14 cellular contexts compared by ENCODE assay signal in genomic region chr1:45566722-45567121, GRCh38. TPM values are rescaled to one million over a fixed set of nuclear protein-coding genes. Genes with fewer than 3 reads are reported as not detected.
A peak's percentile ranks its signal among the peaks of the same experiment; 100 is the strongest.
DNase-seq lines count a peak whose midpoint lies in the region; ATAC-seq and TF ChIP-seq lines count a peak whose summit lies in the region.
"Had no signal": no experiment of that assay in that cellular context is flagged by ENCODE, and none has a peak within 500 bp of the region (broad histone marks: within the 10 kb centered on the region; RNA-seq: fewer than 3 reads in every experiment).

No MANE protein-coding gene starts in this region.

- H3K36me3 ChIP-seq in GM23338 (ENCODE audit: insufficient read depth) (peaks cover 54% of the 10 kb centered on the region), hepatocyte (replicated peaks; ENCODE audit: insufficient read depth, low read depth) (no peaks in the 10 kb centered on the region), gastrocnemius medialis (peaks cover 0 to 49% of the 10 kb centered on the region in 2 donors), SK-N-SH (replicated peaks in 1 of 2; ENCODE audit: control insufficient read depth in 1 of 2, insufficient read depth in 2 of 2, low read length in 1 of 2) (peaks cover 36 to 54% of the 10 kb centered on the region in 2 experiments)

- H3K27me3 ChIP-seq in GM23338 (ENCODE audit: insufficient read depth) (no peaks in the 10 kb centered on the region), hepatocyte (no peaks in the 10 kb centered on the region), gastrocnemius medialis (no peaks in the 10 kb centered on the region), SK-N-SH (ENCODE audit: insufficient read depth) (no peaks in the 10 kb centered on the region)
- H3K27me3 ChIP-seq: brain microvascular endothelial cell had no signal

- H3K4me1 ChIP-seq in GM23338 (ENCODE audit: insufficient read depth) (peaks cover under 1% of the 10 kb centered on the region; the same call in 1 of the 2 replicates), hepatocyte (ENCODE audit: insufficient read depth) (no peaks in the 10 kb centered on the region), gastrocnemius medialis (peaks cover 0 to 5% of the 10 kb centered on the region in 2 donors), SK-N-SH (ENCODE audit: control insufficient read depth in 1 of 2, insufficient read depth in 2 of 2, low read depth in 1 of 2, low read length in 1 of 2) (peaks cover 0 to 5% of the 10 kb centered on the region in 2 experiments; a peak in 1 of 4 replicates)

- POLR2A ChIA-PET in SK-N-SH (lab: Yijun Ruan, JAX): interaction anchor here (1.5 to 3.9 kb wide), 2 partner anchors 16 to 45 kb away, joined by 5 to 30 read pairs; partner anchors contain the start of genes AKR1A1 and PRDX1

- peaks cover 86% of the 10 kb centered on the region for H3K36me3 Mint-ChIP-seq in GM23338 (ENCODE audit: low read depth)
- H3K36me3 Mint-ChIP-seq: natural killer cell had no signal

- intact Hi-C loops in gastrocnemius medialis (cut with DNase I; ENCODE audit: low total_unique reads): no loop called here

- no peak for TF ChIP-seq CTCF in GM23338 (conservative IDR thresholded peaks at IDR 0.05; ENCODE audit: low read depth in 2 of 2)
- no peak for TF ChIP-seq CTCF in hepatocyte (IDR thresholded peaks at IDR 0.05; ENCODE audit: poor library complexity)
- TF ChIP-seq CTCF in gastrocnemius medialis (IDR thresholded peaks at IDR 0.05 in 4 of 5, conservative IDR thresholded peaks at IDR 0.05 in 1 of 5): no peak
- no peak for TF ChIP-seq CTCF in SK-N-SH (IDR thresholded peaks at IDR 0.05)

- H3K4me3 ChIP-seq in GM23338 (no peak overlapping the region), hepatocyte (no peak overlapping the region), gastrocnemius medialis (no peak overlapping the region), SK-N-SH (ENCODE audit: low read depth in 2 of 2, low read length in 1 of 2) (no peak overlapping the region)

- TF ChIP-seq POLR2A in gastrocnemius medialis (IDR thresholded peaks at IDR 0.05): no peak

- H3K9me2 ChIP-seq in GM23338 (ENCODE audit: insufficient read depth) (no peaks in the 10 kb centered on the region), hepatocyte (replicated peaks; ENCODE audit: insufficient read depth) (no peaks in the 10 kb centered on the region), SK-N-SH (no peaks in the 10 kb centered on the region)

- H3K4me2 ChIP-seq in GM23338 (no peak overlapping the region), hepatocyte (no peak overlapping the region), SK-N-SH (no peak overlapping the region)

- no peak overlapping the region for H3K4me3 Mint-ChIP-seq in GM23338
- H3K4me3 Mint-ChIP-seq: natural killer cell had no signal

- TF ChIP-seq RAD21 in SK-N-SH (IDR thresholded peaks at IDR 0.05; ENCODE audit: low read length): no peak

- H2AFZ ChIP-seq in GM23338 (no peak overlapping the region), hepatocyte (no peak overlapping the region), SK-N-SH (ENCODE audit: low read depth) (no peak overlapping the region)

- peaks cover 5% of the 10 kb centered on the region for H3K27me3 Mint-ChIP-seq in GM23338 (ENCODE audit: insufficient read depth, low read depth, poor library complexity)

- CTCF ChIA-PET in SK-N-SH (lab: Yijun Ruan, JAX): interaction anchor here (0.8 to 10.0 kb wide), 5 partner anchors 10 to 206 kb away, joined by 3 to 164 read pairs (median 3); partner anchors contain the start of gene AKR1A1

- no peak overlapping the region for H3K27ac Mint-ChIP-seq in GM23338
- H3K27ac Mint-ChIP-seq: natural killer cell had no signal

- WGBS in hepatocyte (ENCODE audit: low lambda C conversion rate, missing lambda C conversion rate): 70% methylated on average over 2 of the region's 5 CpGs
- WGBS in SK-N-SH (ENCODE audit: low lambda C conversion rate): 40% methylated on average over 1 of the region's 5 CpGs

- H4K20me1 ChIP-seq in GM23338 (replicated peaks; ENCODE audit: insufficient read depth) (peaks cover 27% of the 10 kb centered on the region), hepatocyte (ENCODE audit: insufficient read depth, poor library complexity, severe bottlenecking) (no peaks in the 10 kb centered on the region), SK-N-SH (ENCODE audit: insufficient read depth) (no peaks in the 10 kb centered on the region)

- H3K79me2 ChIP-seq in GM23338 (replicated peaks; ENCODE audit: insufficient read depth) (peaks cover 27% of the 10 kb centered on the region), hepatocyte (peaks cover 5% of the 10 kb centered on the region), SK-N-SH (ENCODE audit: insufficient read depth) (no peaks in the 10 kb centered on the region)

- H3K9me3 ChIP-seq in hepatocyte (ENCODE audit: low read depth) (no peaks in the 10 kb centered on the region), gastrocnemius medialis (no peaks in the 10 kb centered on the region), SK-N-SH (no peaks in the 10 kb centered on the region)

- H3K4me1 Mint-ChIP-seq in GM23338: peaks cover 2% of the 10 kb centered on the region
- H3K4me1 Mint-ChIP-seq: natural killer cell had no signal

- peaks cover 42% of the 10 kb centered on the region for H3F3A ChIP-seq in GM23338 (replicated peaks; ENCODE audit: low read depth)
- peaks cover 12% of the 10 kb centered on the region for H3F3A ChIP-seq in SK-N-SH (replicated peaks; ENCODE audit: insufficient read depth)

- in situ Hi-C loops in gastrocnemius medialis (cut with MboI; ENCODE audit: low sequenced_read_pairs in 4 of 4): loop anchor here (5.0 to 25.0 kb wide), 7 partner anchors 52 to 554 kb away; partner anchors contain the start of genes HECTD3 (in 2 of the 4), UROD (in 2 of the 4), CCDC163 (in 1 of the 4) and MMACHC (in 1 of the 4)

- DNase-seq in GM23338 (ENCODE audit: low spot score): no peak
- peak; percentile 69 for DNase-seq in dermis blood vessel endothelial cell
- DNase-seq in hepatocyte (ENCODE audit: low spot score): peak; percentile 51
- DNase-seq in gastrocnemius medialis: peak; percentile 24 to 52
- no peak for DNase-seq in SW480 (ENCODE audit: low spot score)
- DNase-seq in SK-N-SH: no peak
- DNase-seq in AML-193 (lab: John Stamatoyannopoulos, UW): no peak
- DNase-seq: activated naive CD4-positive, alpha-beta T cell treated with anti-CD3 and anti-CD28 coated beads, Interleukin-2, amount 50 U/mL, for 16 hours; brain microvascular endothelial cell; natural killer cell; NCI-H774; T-helper 2 cell had no signal

- H3K9ac ChIP-seq in SK-N-SH: no peak overlapping the region

- H3K9me3 Mint-ChIP-seq in GM23338: no peaks in the 10 kb centered on the region
- H3K9me3 Mint-ChIP-seq: natural killer cell had no signal

- TF ChIP-seq EP300 in SK-N-SH (IDR thresholded peaks at IDR 0.05; ENCODE audit: borderline replicate concordance in 1 of 2, low read depth in 1 of 2, low read length in 1 of 2): no peak

- H3K27ac ChIP-seq in GM23338 (ENCODE audit: low read depth) (peak overlapping the region; percentile 39; the same call in 1 of the 2 replicates), hepatocyte (no peak overlapping the region), gastrocnemius medialis (peak overlapping the region in 2 of 4 donors; percentile 10 to 33), SK-N-SH (ENCODE audit: low read depth in 2 of 2, low read length in 1 of 2) (no peak overlapping the region)
- H3K27ac ChIP-seq: brain microvascular endothelial cell had no signal

- ATAC-seq in GM23338 (no peak), gastrocnemius medialis (peak; percentile 12 to 39), GM18870 (IDR thresholded peaks at IDR 0.05; ENCODE audit: unreplicated experiment) (no peak)
- ATAC-seq: activated CD4-positive, CD25-positive, alpha-beta regulatory T cell treated with anti-CD3 and anti-CD28 coated beads, Interleukin-2, amount 50 U/mL, for 24 hours; natural killer cell had no signal

TF ChIP-seq in SK-N-SH, 30 proteins besides CTCF, POLR2A, EP300 and RAD21 (continues in another document):
- TF ChIP-seq RFX5 (IDR thresholded peaks at IDR 0.05; ENCODE audit: low read length): no peak

RNA-seq across cellular contexts. Expression of gene AKR1A1, which starts 16.1 kb away (rescaled TPM):
- 172 and 186 TPM in 2 replicates for total RNA-seq in GM23338 (2014; rRNA removed; shearing (Covaris generic))
- 275 and 293 TPM in 2 replicates for polyA plus RNA-seq in GM23338 (2016; fragmentation: Nextera tagmentation; extraction: Ambion mirVana)
- 141 and 232 TPM in 2 replicates for total RNA-seq in dermis blood vessel endothelial cell
- total RNA-seq in hepatocyte: 174 and 186 TPM in 2 replicates
- polyA plus RNA-seq in hepatocyte: 235 and 271 TPM in 2 replicates
- 10 to 100 TPM; 15.6 to 40.1 (median 37.1) TPM for total RNA-seq in gastrocnemius medialis
- 156 and 185 TPM in 2 replicates for polyA plus RNA-seq in SK-N-SH (2012; rRNA removed)
- polyA plus RNA-seq in SK-N-SH (2012; cell fraction: cytosol; rRNA removed): 111 and 140 TPM in 2 replicates
- polyA plus RNA-seq in SK-N-SH (2012; cell fraction: nucleus; rRNA removed): 215 and 220 TPM in 2 replicates

RNA-seq across cellular contexts. Expression of gene NASP, which starts 17.1 kb away (rescaled TPM):
- 254 and 294 TPM in 2 replicates for total RNA-seq in GM23338 (2014; rRNA removed; shearing (Covaris generic))
- polyA plus RNA-seq in GM23338 (2016; fragmentation: Nextera tagmentation; extraction: Ambion mirVana) (1,008 and 1,039 TPM in 2 replicates), hepatocyte (68.6 and 83.0 TPM in 2 replicates), SK-N-SH (2012; rRNA removed) (152 and 153 TPM in 2 replicates)
- total RNA-seq in dermis blood vessel endothelial cell (88.2 and 114 TPM in 2 replicates), hepatocyte (64.3 and 82.6 TPM in 2 replicates), gastrocnemius medialis (10 to 100 TPM; 25.5 to 32.7 (median 27.3) TPM)
- 147 and 148 TPM in 2 replicates for polyA plus RNA-seq in SK-N-SH (2012; cell fraction: cytosol; rRNA removed)
- 145 and 158 TPM in 2 replicates for polyA plus RNA-seq in SK-N-SH (2012; cell fraction: nucleus; rRNA removed)

RNA-seq across cellular contexts. Expression of gene PRDX1, which starts 45.0 kb away (rescaled TPM):
- 1,070 and 1,109 TPM in 2 replicates for total RNA-seq in GM23338 (2014; rRNA removed; shearing (Covaris generic))
- polyA plus RNA-seq in GM23338 (2016; fragmentation: Nextera tagmentation; extraction: Ambion mirVana): 2,149 and 2,351 TPM in 2 replicates
- total RNA-seq in dermis blood vessel endothelial cell: 698 and 775 TPM in 2 replicates
- 523 and 532 TPM in 2 replicates for total RNA-seq in hepatocyte
- polyA plus RNA-seq in hepatocyte: 660 and 666 TPM in 2 replicates
- 100 to 1,000 TPM; 406 to 554 (median 482) TPM for total RNA-seq in gastrocnemius medialis
- polyA plus RNA-seq in SK-N-SH (2012; rRNA removed): 467 and 551 TPM in 2 replicates
- polyA plus RNA-seq in SK-N-SH (2012; cell fraction: cytosol; rRNA removed): 594 and 715 TPM in 2 replicates
- polyA plus RNA-seq in SK-N-SH (2012; cell fraction: nucleus; rRNA removed): 153 and 277 TPM in 2 replicates

RNA-seq across cellular contexts. Expression of gene CCDC17, which starts 57.1 kb away (rescaled TPM):
- total RNA-seq in GM23338 (2014; rRNA removed; shearing (Covaris generic)): 1.0 and 2.2 TPM in 2 replicates
- 0.57 and 0.90 TPM in 2 replicates for polyA plus RNA-seq in GM23338 (2016; fragmentation: Nextera tagmentation; extraction: Ambion mirVana)
- total RNA-seq in dermis blood vessel endothelial cell: 1.2 and 1.6 TPM in 2 replicates
- total RNA-seq in hepatocyte: 1.3 and 1.4 TPM in 2 replicates
- polyA plus RNA-seq in hepatocyte: 0.73 and 1.4 TPM in 2 replicates
- total RNA-seq in gastrocnemius medialis: 1 to 10 TPM in 2 of 4 donors, under 1 TPM in 2; 0.12 to 6.9 (median 0.60) TPM
- polyA plus RNA-seq in SK-N-SH (2012; rRNA removed): 0.31 and 0.41 TPM in 2 replicates
- 0.04 and 0.08 TPM in 2 replicates for polyA plus RNA-seq in SK-N-SH (2012; cell fraction: cytosol; rRNA removed)
- polyA plus RNA-seq in SK-N-SH (2012; cell fraction: nucleus; rRNA removed): 4.5 and 6.3 TPM in 2 replicates

Comparison
In these comparisons a context has a peak if more than half of its experiments do, and no peak if none do; other contexts are left out.
1. ATAC-seq: peak in gastrocnemius medialis (2 of 2); none in GM23338 (single experiment) and GM18870 (single experiment).
2. DNase-seq: peak in dermis blood vessel endothelial cell (single experiment), hepatocyte (single experiment) and gastrocnemius medialis (2 of 2); none in GM23338 (single experiment), SW480 (single experiment), SK-N-SH (single experiment) and AML-193 (0 of 2).